ENCODE assay signal across 24 cellular contexts in genomic region chr15:54518145-54518941, GRCh38.
A peak's percentile ranks its signal among the peaks of the same experiment; 100 is the strongest.
DNase-seq lines count a peak whose midpoint lies in the region; ATAC-seq and TF ChIP-seq lines count a peak whose summit lies in the region.
"Had no signal": no experiment of that assay in that cellular context is flagged by ENCODE, and none has a peak within 500 bp of the region (broad histone marks: within the 10 kb centered on the region; RNA-seq: fewer than 3 reads in every experiment).

No MANE protein-coding gene starts in this region.

- peak overlapping the region; percentile 15 for H3K27ac Mint-ChIP-seq in CD8-positive, alpha-beta T cell
- peak overlapping the region; percentile 6 to 66 for H3K27ac Mint-ChIP-seq in natural killer cell treated with Interleukin-12 subunit alpha and Interleukin-12 subunit beta and Interleukin-15 and Interleukin-18, amount 100 ng/mL, for 72 hours
- H3K27ac Mint-ChIP-seq: activated CD4-positive, alpha-beta T cell treated with anti-CD3 and anti-CD28 coated beads, Interleukin-2, amount 10 ng/mL, durations not matched to agents 7 days and 5 days; activated naive CD4-positive, alpha-beta T cell treated with anti-CD3 and anti-CD28 coated beads, Interleukin-2, amount 10 ng/mL, durations not matched to agents 7 days and 5 days; endodermal cell had no signal

- no peaks in the 10 kb centered on the region for H3K9me3 ChIP-seq in CD8-positive, alpha-beta T cell (ENCODE audit: low read length)
- H3K9me3 ChIP-seq: BLaER1, Caco-2, uterus had no signal

- intact Hi-C loops in CD8-positive, alpha-beta T cell (cut with DNase I, micrococcal nuclease): no loop called here

- DNase-seq in CD8-positive, alpha-beta T cell: peak in 1 of 7 experiments; percentile 3
- DNase-seq in cerebellar cortex (ENCODE audit: low spot score) (peak; percentile 17), cerebellar nuclear complex (lab: John Stamatoyannopoulos, UW) (no peak), NCI-H187 (lab: John Stamatoyannopoulos, UW) (no peak), NCI-H2171 (lab: John Stamatoyannopoulos, UW) (no peak), SIG-M5 (lab: John Stamatoyannopoulos, UW) (no peak)
- no peak for DNase-seq in natural killer cell treated with Interleukin-12 subunit alpha and Interleukin-12 subunit beta and Interleukin-15 and Interleukin-18, amount 100 ng/mL, for 72 hours (ENCODE audit: low spot score)
- DNase-seq: activated CD4-positive, alpha-beta T cell treated with anti-CD3 and anti-CD28 coated beads, Interleukin-2, amount 10 ng/mL, durations not matched to agents 7 days and 5 days; activated naive CD4-positive, alpha-beta T cell treated with anti-CD3 and anti-CD28 coated beads, Interleukin-2, amount 10 ng/mL, durations not matched to agents 7 days and 5 days; activated T-cell treated with anti-CD3 and anti-CD28 coated beads, Interleukin-2, amount 50 U/mL, for 72 hours; Caco-2; DND-41; endodermal cell; Kasumi-1; mammary epithelial cell; NCI-H1048; NCI-H187 treated with DMSO at 0.1 percent for 48 hours; NCI-H526 treated with DMSO at 0.1 percent for 48 hours; small intestine; uterus had no signal

- no peak overlapping the region for H3K27ac ChIP-seq in CD8-positive, alpha-beta T cell (ENCODE audit: low read depth, low read length)
- H3K27ac ChIP-seq: BLaER1, cardiac muscle cell, uterus, VCaP had no signal

- POLR2A ChIA-PET in CD8-positive, alpha-beta T cell (lab: Charles Lee): no interaction called here

- no peak overlapping the region for H3K4me3 ChIP-seq in CD8-positive, alpha-beta T cell (ENCODE audit: low read depth, low read length)
- H3K4me3 ChIP-seq: BLaER1, cardiac muscle cell, uterus had no signal

- H3K27me3 ChIP-seq in CD8-positive, alpha-beta T cell (ENCODE audit: insufficient read depth, low read length): no peaks in the 10 kb centered on the region
- H3K27me3 ChIP-seq: BLaER1, cardiac muscle cell, uterus had no signal

- TF ChIP-seq CTCF in CD8-positive, alpha-beta T cell (IDR thresholded peaks at IDR 0.05): no peak

- CTCF ChIA-PET in CD8-positive, alpha-beta T cell (lab: Charles Lee): no interaction called here

- H3K4me3 Mint-ChIP-seq in CD8-positive, alpha-beta T cell: no peak overlapping the region
- H3K4me3 Mint-ChIP-seq in natural killer cell treated with Interleukin-12 subunit alpha and Interleukin-12 subunit beta and Interleukin-15 and Interleukin-18, amount 100 ng/mL, for 72 hours: peak overlapping the region; percentile 55
- H3K4me3 Mint-ChIP-seq: activated CD4-positive, alpha-beta T cell treated with anti-CD3 and anti-CD28 coated beads, Interleukin-2, amount 10 ng/mL, durations not matched to agents 7 days and 5 days; activated naive CD4-positive, alpha-beta T cell treated with anti-CD3 and anti-CD28 coated beads, Interleukin-2, amount 10 ng/mL, durations not matched to agents 7 days and 5 days; endodermal cell had no signal

- H3K9me3 Mint-ChIP-seq in CD8-positive, alpha-beta T cell: no peaks in the 10 kb centered on the region
- H3K9me3 Mint-ChIP-seq in natural killer cell treated with Interleukin-12 subunit alpha and Interleukin-12 subunit beta and Interleukin-15 and Interleukin-18, amount 100 ng/mL, for 72 hours: no peaks in the 10 kb centered on the region
- H3K9me3 Mint-ChIP-seq: activated CD4-positive, alpha-beta T cell treated with anti-CD3 and anti-CD28 coated beads, Interleukin-2, amount 10 ng/mL, durations not matched to agents 7 days and 5 days; activated naive CD4-positive, alpha-beta T cell treated with anti-CD3 and anti-CD28 coated beads, Interleukin-2, amount 10 ng/mL, durations not matched to agents 7 days and 5 days had no signal

- no peak for ATAC-seq in CD8-positive, alpha-beta T cell
- ATAC-seq in HG02938 (IDR thresholded peaks at IDR 0.05; ENCODE audit: unreplicated experiment): peak; percentile 42
- no peak for ATAC-seq in natural killer cell treated with Interleukin-12 subunit alpha and Interleukin-12 subunit beta and Interleukin-15 and Interleukin-18, amount 100 ng/mL, for 72 hours

- H3K36me3 Mint-ChIP-seq in CD8-positive, alpha-beta T cell: no peaks in the 10 kb centered on the region
- H3K36me3 Mint-ChIP-seq in natural killer cell treated with Interleukin-12 subunit alpha and Interleukin-12 subunit beta and Interleukin-15 and Interleukin-18, amount 100 ng/mL, for 72 hours: no peaks in the 10 kb centered on the region
- H3K36me3 Mint-ChIP-seq: activated naive CD4-positive, alpha-beta T cell treated with anti-CD3 and anti-CD28 coated beads, Interleukin-2, amount 10 ng/mL, durations not matched to agents 7 days and 5 days had no signal

- H3K4me1 ChIP-seq in CD8-positive, alpha-beta T cell (ENCODE audit: insufficient read depth, low read length): peaks cover 22% of the 10 kb centered on the region
- H3K4me1 ChIP-seq: BLaER1, Caco-2, uterus had no signal

- no peaks in the 10 kb centered on the region for H3K36me3 ChIP-seq in CD8-positive, alpha-beta T cell (ENCODE audit: insufficient read depth, low read length)
- H3K36me3 ChIP-seq: BLaER1, cardiac muscle cell, uterus had no signal

- H3K27me3 Mint-ChIP-seq in CD8-positive, alpha-beta T cell (ENCODE audit: low read depth): peaks cover 1% of the 10 kb centered on the region
- H3K27me3 Mint-ChIP-seq in natural killer cell treated with Interleukin-12 subunit alpha and Interleukin-12 subunit beta and Interleukin-15 and Interleukin-18, amount 100 ng/mL, for 72 hours: no peaks in the 10 kb centered on the region
- H3K27me3 Mint-ChIP-seq: activated CD4-positive, alpha-beta T cell treated with anti-CD3 and anti-CD28 coated beads, Interleukin-2, amount 10 ng/mL, durations not matched to agents 7 days and 5 days; activated naive CD4-positive, alpha-beta T cell treated with anti-CD3 and anti-CD28 coated beads, Interleukin-2, amount 10 ng/mL, durations not matched to agents 7 days and 5 days had no signal

- H3K4me1 Mint-ChIP-seq in CD8-positive, alpha-beta T cell (ENCODE audit: low read depth): peaks cover 25% of the 10 kb centered on the region
- peaks cover 27 to 28% of the 10 kb centered on the region in 2 donors for H3K4me1 Mint-ChIP-seq in natural killer cell treated with Interleukin-12 subunit alpha and Interleukin-12 subunit beta and Interleukin-15 and Interleukin-18, amount 100 ng/mL, for 72 hours (ENCODE audit: low read depth in 2 of 2)
